Comparison of ENCODE assay signal across 8 cellular contexts in the genomic region with DNA sequence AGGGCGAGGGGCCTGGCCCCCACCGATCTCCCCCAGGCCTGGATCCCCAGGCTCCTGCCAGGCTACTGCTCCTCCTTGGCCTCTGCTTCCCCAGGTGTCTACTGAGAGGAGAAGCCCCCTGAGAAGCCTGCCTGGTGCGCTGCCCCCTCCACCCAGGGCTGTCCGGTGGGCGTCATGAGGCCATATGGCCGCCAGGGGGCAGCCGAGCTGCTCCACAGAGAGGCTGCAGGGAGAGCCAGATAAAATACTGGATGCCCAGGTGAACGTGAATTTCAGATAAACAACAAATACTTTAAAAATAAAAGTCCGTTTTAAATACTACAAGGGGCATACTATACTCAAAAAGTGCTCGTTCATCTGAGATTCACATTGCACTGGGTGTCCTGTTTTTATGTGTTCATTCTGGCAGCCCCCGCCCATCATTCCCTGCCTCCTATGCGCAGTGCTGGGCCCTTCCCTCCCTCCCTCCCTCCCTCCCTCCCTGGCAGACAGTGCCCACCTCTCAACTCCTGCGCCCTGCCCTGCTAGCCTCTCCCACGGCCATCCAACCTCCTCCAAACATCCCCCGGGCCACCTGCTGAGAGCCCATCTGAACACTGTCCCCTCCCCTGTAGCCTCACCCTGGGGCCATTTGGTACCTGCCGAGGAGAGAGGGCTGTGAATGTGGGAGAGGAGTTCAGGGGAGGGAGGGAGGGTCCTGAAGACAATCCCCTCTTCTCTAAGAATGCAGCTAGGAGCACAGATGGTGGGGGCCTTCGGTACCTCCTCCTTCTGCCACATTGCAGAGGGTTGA. TPM values are rescaled to one million over a fixed set of nuclear protein-coding genes. Genes with fewer than 3 reads are reported as not detected.
A peak's percentile ranks its signal among the peaks of the same experiment; 100 is the strongest.
DNase-seq lines count a peak whose midpoint lies in the region; ATAC-seq, FAIRE-seq and TF ChIP-seq lines count a peak whose summit lies in the region.

No MANE protein-coding gene starts in this region.

- H3K4me1 Mint-ChIP-seq in activated CD8-positive, alpha-beta T cell treated with anti-CD3 and anti-CD28 coated beads for 36 hours (ENCODE audit: low read depth): peaks cover 58% of the 10 kb centered on the region
- peaks cover 17% of the 10 kb centered on the region for H3K4me1 Mint-ChIP-seq in memory B cell

- POLR2A ChIA-PET in activated CD8-positive, alpha-beta T cell treated with anti-CD3 and anti-CD28 coated beads for 36 hours (lab: Charles Lee): interaction anchor here (1.3 to 7.0 kb wide), 2 partner anchors 29 to 36 kb away, joined by 4 to 62 read pairs; a partner anchor contains a TSS

- peak overlapping the region in 3 of 59 donors; percentile 4 to 26 (median 24) for H3K4me3 ChIP-seq in dorsolateral prefrontal cortex

- H3K9me3 Mint-ChIP-seq in activated CD8-positive, alpha-beta T cell treated with anti-CD3 and anti-CD28 coated beads for 36 hours: no peaks in the 10 kb centered on the region
- no peaks in the 10 kb centered on the region for H3K9me3 Mint-ChIP-seq in memory B cell

- peaks cover 68% of the 10 kb centered on the region for H3K36me3 Mint-ChIP-seq in activated CD8-positive, alpha-beta T cell treated with anti-CD3 and anti-CD28 coated beads for 36 hours (ENCODE audit: low read depth)
- peaks cover 11% of the 10 kb centered on the region for H3K36me3 Mint-ChIP-seq in memory B cell

- H3K27me3 Mint-ChIP-seq in activated CD8-positive, alpha-beta T cell treated with anti-CD3 and anti-CD28 coated beads for 36 hours: no peaks in the 10 kb centered on the region
- no peaks in the 10 kb centered on the region for H3K27me3 Mint-ChIP-seq in memory B cell

- no peak overlapping the region for H3K4me3 Mint-ChIP-seq in activated CD8-positive, alpha-beta T cell treated with anti-CD3 and anti-CD28 coated beads for 36 hours
- no peak overlapping the region for H3K4me3 Mint-ChIP-seq in memory B cell

- ATAC-seq in activated CD8-positive, alpha-beta T cell treated with anti-CD3 and anti-CD28 coated beads for 36 hours: no peak
- ATAC-seq in memory B cell (ENCODE audit: low read depth): peak; percentile 80

- TF ChIP-seq CTCF in activated CD8-positive, alpha-beta T cell treated with anti-CD3 and anti-CD28 coated beads for 36 hours (IDR thresholded peaks at IDR 0.05): peak; percentile 99
- peak; percentile 55 to 99 (median 94) for TF ChIP-seq CTCF in dorsolateral prefrontal cortex (IDR thresholded peaks at IDR 0.05 in 54 of 56, conservative IDR thresholded peaks at IDR 0.05 in 2 of 56; ENCODE audit: low read depth in 1 of 56, partially characterized antibody in 56 of 56)

- peak; percentile 86 for FAIRE-seq in GM12892 (lab: Jason Lieb, UNC)

- DNase-seq in 8988T: peak; percentile 90
- DNase-seq in GM12892 (ENCODE audit: insufficient read length): peak; percentile 84
- peak; percentile 41 for DNase-seq in NCI-H2227 treated with DMSO at 0.1 percent for 48 hours (lab: John Stamatoyannopoulos, UW)
- DNase-seq in activated CD8-positive, alpha-beta T cell treated with anti-CD3 and anti-CD28 coated beads for 36 hours: peak; percentile 81
- peak; percentile 58 to 81 (median 68) for DNase-seq in dorsolateral prefrontal cortex
- peak; percentile 73 to 82 for DNase-seq in memory B cell (ENCODE audit: low spot score in 2 of 2)
- DNase-seq in stimulated activated CD8-positive, alpha-beta memory T cell treated with anti-CD3 and anti-CD28 coated beads, Interleukin-4, amount 100 ng/mL, for 24 hours (ENCODE audit: low read depth): peak; percentile 57
- no peak for DNase-seq in cerebellar nuclear complex (lab: John Stamatoyannopoulos, UW)

- CTCF ChIA-PET in activated CD8-positive, alpha-beta T cell treated with anti-CD3 and anti-CD28 coated beads for 36 hours (lab: Charles Lee): interaction anchor here (1.0 to 7.2 kb wide), 17 partner anchors 8 to 60 kb away, joined by 3 to 105 read pairs (median 8); a partner anchor contains a TSS

- H3K27ac Mint-ChIP-seq in activated CD8-positive, alpha-beta T cell treated with anti-CD3 and anti-CD28 coated beads for 36 hours: peak overlapping the region; percentile 100
- H3K27ac Mint-ChIP-seq in memory B cell: no peak overlapping the region

- no peak for TF ChIP-seq POLR2A in GM12892 (IDR thresholded peaks at IDR 0.05; ENCODE audit: low read depth, low read length)

- no peaks in the 10 kb centered on the region for H3K27me3 ChIP-seq in dorsolateral prefrontal cortex

- H3K27ac ChIP-seq in dorsolateral prefrontal cortex: no peak overlapping the region

- intact Hi-C loops in activated CD8-positive, alpha-beta T cell treated with anti-CD3 and anti-CD28 coated beads for 36 hours (cut with micrococcal nuclease): loop anchor here (5.0 kb wide), 1 partner anchor 37 kb away; no protein-coding TSS in a partner anchor
- intact Hi-C loops in dorsolateral prefrontal cortex (cut with DNase I): loop anchor here (5.0 kb wide), 5 partner anchors 52 to 518 kb away; a partner anchor contains a TSS

RNA-seq across cellular contexts. Expression of a gene that starts 29.5 kb away (rescaled TPM):
- 6.4 TPM for polyA plus RNA-seq in GM12892 (2012; ENCODE audit: missing spikeins)
- 100 to 1,000 TPM; 113 to 121 TPM for total RNA-seq in activated CD8-positive, alpha-beta T cell treated with anti-CD3 and anti-CD28 coated beads for 36 hours
- 10 to 100 TPM in 5 of 120 experiments, 1 to 10 TPM in 115; 1.7 to 14.5 (median 5.3) TPM for total RNA-seq in dorsolateral prefrontal cortex

RNA-seq across cellular contexts. Expression of a gene that starts 46.4 kb away (rescaled TPM):
- polyA plus RNA-seq in GM12892 (2012; ENCODE audit: missing spikeins): 42.1 TPM
- total RNA-seq in activated CD8-positive, alpha-beta T cell treated with anti-CD3 and anti-CD28 coated beads for 36 hours: 10 to 100 TPM; 25.6 to 27.0 TPM
- 100 to 1,000 TPM; 209 to 348 (median 291) TPM for total RNA-seq in dorsolateral prefrontal cortex

Comparison
In these comparisons a context has a peak if more than half of its experiments do, and no peak if none do; other contexts are left out.
1. DNase-seq: peak in 8988T (single experiment), GM12892 (single experiment), NCI-H2227 treated with DMSO at 0.1 percent for 48 hours (single experiment), activated CD8-positive, alpha-beta T cell treated with anti-CD3 and anti-CD28 coated beads for 36 hours (single experiment), dorsolateral prefrontal cortex (10 of 10), memory B cell (2 of 2) and stimulated activated CD8-positive, alpha-beta memory T cell treated with anti-CD3 and anti-CD28 coated beads, Interleukin-4, amount 100 ng/mL, for 24 hours (single experiment); none in cerebellar nuclear complex (0 of 2).
2. RNA of a gene that starts 29.5 kb away (total RNA-seq): 113 to 121 TPM in activated CD8-positive, alpha-beta T cell treated with anti-CD3 and anti-CD28 coated beads for 36 hours; 1.7 to 14.5 TPM in dorsolateral prefrontal cortex; every median in the first group is over 4 times any median in the second.
3. RNA of a gene that starts 46.4 kb away (total RNA-seq): 209 to 348 TPM in dorsolateral prefrontal cortex; 25.6 to 27.0 TPM in activated CD8-positive, alpha-beta T cell treated with anti-CD3 and anti-CD28 coated beads for 36 hours; every median in the first group is over 4 times any median in the second.